9 cellular contexts compared by ENCODE assay signal in the genomic region with DNA sequence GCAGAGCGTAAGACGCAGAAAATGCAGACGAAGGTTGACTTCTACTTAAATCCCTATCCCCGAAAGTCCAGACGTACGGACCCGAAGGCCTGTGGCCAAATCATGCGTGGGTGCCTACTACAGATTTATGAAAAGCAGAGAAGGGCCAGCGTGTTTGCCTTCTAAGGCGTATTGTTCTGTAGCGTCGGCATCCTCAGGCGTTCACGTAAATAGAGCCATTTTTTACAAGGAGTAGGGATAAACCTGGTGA. TPM values are rescaled to one million over a fixed set of nuclear protein-coding genes. Genes with fewer than 3 reads are reported as not detected.
DNase-seq lines count a peak whose midpoint lies in the region; ATAC-seq and TF ChIP-seq lines count a peak whose summit lies in the region.
"Had no signal": no experiment of that assay in that cellular context is flagged by ENCODE, and none has a peak within 500 bp of the region (broad histone marks: within the 10 kb centered on the region; RNA-seq: fewer than 3 reads in every experiment).

No MANE protein-coding gene starts in this region.

- H3K4me3 ChIP-seq in coronary artery (peak overlapping the region; percentile 85), mucosa of descending colon (peak overlapping the region; percentile 58), tibial nerve (peak overlapping the region; percentile 40 to 71 (median 60))

- no peaks in the 10 kb centered on the region for H3K36me3 Mint-ChIP-seq in activated naive CD4-positive, alpha-beta T cell treated with anti-CD3 and anti-CD28 coated beads, Interleukin-2, amount 10 ng/mL, durations not matched to agents 7 days and 5 days
- H3K36me3 Mint-ChIP-seq in activated naive CD4-positive, alpha-beta T cell treated with anti-CD3 and anti-CD28 coated beads, Interleukin-2, amount 50 U/mL, for 72 hours = peaks cover 7 to 11% of the 10 kb centered on the region in 2 donors

- H3K27ac ChIP-seq in coronary artery (peak overlapping the region; percentile 61 to 75), tibial nerve (peak overlapping the region in 3 of 4 donors; percentile 46 to 77 (median 70))
- H3K27ac ChIP-seq: C4-2B had no signal

- H3K4me1 ChIP-seq in mucosa of descending colon (ENCODE audit: low read depth) (peaks cover 13% of the 10 kb centered on the region), tibial nerve (peaks cover 0 to 14% (median 0%) of the 10 kb centered on the region in 4 donors)

- CTCF ChIA-PET in activated naive CD4-positive, alpha-beta T cell treated with anti-CD3 and anti-CD28 coated beads, Interleukin-2, amount 10 ng/mL, durations not matched to agents 7 days and 5 days (lab: Charles Lee) = no interaction called here

- ATAC-seq in activated naive CD4-positive, alpha-beta T cell treated with anti-CD3 and anti-CD28 coated beads, Interleukin-2, amount 50 U/mL, for 72 hours = no peak
- ATAC-seq in mucosa of descending colon = no peak
- no peak for ATAC-seq in HG03439 (IDR thresholded peaks at IDR 0.05; ENCODE audit: unreplicated experiment)

- no peak for TF ChIP-seq POLR2A in tibial nerve (IDR thresholded peaks at IDR 0.05)

- peaks cover 32% of the 10 kb centered on the region for H3K4me1 Mint-ChIP-seq in activated naive CD4-positive, alpha-beta T cell treated with anti-CD3 and anti-CD28 coated beads, Interleukin-2, amount 10 ng/mL, durations not matched to agents 7 days and 5 days

- no peak for TF ChIP-seq CTCF in coronary artery (IDR thresholded peaks at IDR 0.05)
- no peak for TF ChIP-seq CTCF in mucosa of descending colon (IDR thresholded peaks at IDR 0.05)
- no peak for TF ChIP-seq CTCF in tibial nerve (IDR thresholded peaks at IDR 0.05)

- H3K4me3 Mint-ChIP-seq in activated naive CD4-positive, alpha-beta T cell treated with anti-CD3 and anti-CD28 coated beads, Interleukin-2, amount 10 ng/mL, durations not matched to agents 7 days and 5 days = peak overlapping the region; percentile 67

- H3K27me3 Mint-ChIP-seq in activated naive CD4-positive, alpha-beta T cell treated with anti-CD3 and anti-CD28 coated beads, Interleukin-2, amount 10 ng/mL, durations not matched to agents 7 days and 5 days = peaks cover 50% of the 10 kb centered on the region

- peaks cover 0 to 26% of the 10 kb centered on the region in 2 donors for H3K27me3 ChIP-seq in tibial nerve

- no peaks in the 10 kb centered on the region for H3K9me3 Mint-ChIP-seq in activated naive CD4-positive, alpha-beta T cell treated with anti-CD3 and anti-CD28 coated beads, Interleukin-2, amount 10 ng/mL, durations not matched to agents 7 days and 5 days
- no peaks in the 10 kb centered on the region for H3K9me3 Mint-ChIP-seq in activated naive CD4-positive, alpha-beta T cell treated with anti-CD3 and anti-CD28 coated beads, Interleukin-2, amount 50 U/mL, for 72 hours

- DNase-seq in activated naive CD4-positive, alpha-beta T cell treated with anti-CD3 and anti-CD28 coated beads, Interleukin-2, amount 10 ng/mL, durations not matched to agents 7 days and 5 days = no peak
- no peak for DNase-seq in activated naive CD4-positive, alpha-beta T cell treated with anti-CD3 and anti-CD28 coated beads, Interleukin-2, amount 50 U/mL, for 72 hours (ENCODE audit: low spot score in 2 of 2)
- no peak for DNase-seq in coronary artery (ENCODE audit: low spot score)
- DNase-seq in mucosa of descending colon = no peak
- DNase-seq in tibial nerve (ENCODE audit: low spot score in 2 of 2) = no peak
- DNase-seq in NCI-H1417 treated with DMSO at 0.1 percent for 48 hours (lab: John Stamatoyannopoulos, UW) = no peak
- DNase-seq in HCEC 1CT = no peak

- WGBS in tibial nerve, 2 donors = 32 to 33% methylated on average over 14 of the region's 14 CpGs

- H3K27ac Mint-ChIP-seq in activated naive CD4-positive, alpha-beta T cell treated with anti-CD3 and anti-CD28 coated beads, Interleukin-2, amount 10 ng/mL, durations not matched to agents 7 days and 5 days = no peak overlapping the region
- no peak overlapping the region for H3K27ac Mint-ChIP-seq in activated naive CD4-positive, alpha-beta T cell treated with anti-CD3 and anti-CD28 coated beads, Interleukin-2, amount 50 U/mL, for 72 hours

- intact Hi-C loops in mucosa of descending colon (cut with DNase I, micrococcal nuclease) = no loop called here

- H3K36me3 ChIP-seq in mucosa of descending colon (ENCODE audit: low read depth) (no peaks in the 10 kb centered on the region), tibial nerve (no peaks in the 10 kb centered on the region)

- no peak for TF ChIP-seq EP300 in tibial nerve (IDR thresholded peaks at IDR 0.05)

- H3K9me3 ChIP-seq in mucosa of descending colon (no peaks in the 10 kb centered on the region), tibial nerve (no peaks in the 10 kb centered on the region)

RNA-seq across cellular contexts. Expression of a gene that starts 0.2 kb away (rescaled TPM):
- under 1 TPM; 0.16 to 0.39 TPM for total RNA-seq in activated naive CD4-positive, alpha-beta T cell treated with anti-CD3 and anti-CD28 coated beads, Interleukin-2, amount 50 U/mL, for 72 hours
- total RNA-seq in mucosa of descending colon (10 to 100 TPM; 12.8 to 34.7 (median 27.9) TPM), tibial nerve (1 to 10 TPM; 2.1 to 6.9 (median 3.7) TPM)

RNA-seq across cellular contexts. Expression of a gene that starts 40.8 kb away (rescaled TPM):
- total RNA-seq in activated naive CD4-positive, alpha-beta T cell treated with anti-CD3 and anti-CD28 coated beads, Interleukin-2, amount 50 U/mL, for 72 hours = 10 to 100 TPM in 1 of 2 donors, 1 to 10 TPM in 1; 9.8 to 35.8 TPM
- 10 to 100 TPM; 15.8 to 42.2 (median 19.4) TPM for total RNA-seq in mucosa of descending colon
- 10 to 100 TPM; 33.9 to 38.0 (median 35.6) TPM for total RNA-seq in tibial nerve
